11 cellular contexts compared by ENCODE assay signal in the genomic region with DNA sequence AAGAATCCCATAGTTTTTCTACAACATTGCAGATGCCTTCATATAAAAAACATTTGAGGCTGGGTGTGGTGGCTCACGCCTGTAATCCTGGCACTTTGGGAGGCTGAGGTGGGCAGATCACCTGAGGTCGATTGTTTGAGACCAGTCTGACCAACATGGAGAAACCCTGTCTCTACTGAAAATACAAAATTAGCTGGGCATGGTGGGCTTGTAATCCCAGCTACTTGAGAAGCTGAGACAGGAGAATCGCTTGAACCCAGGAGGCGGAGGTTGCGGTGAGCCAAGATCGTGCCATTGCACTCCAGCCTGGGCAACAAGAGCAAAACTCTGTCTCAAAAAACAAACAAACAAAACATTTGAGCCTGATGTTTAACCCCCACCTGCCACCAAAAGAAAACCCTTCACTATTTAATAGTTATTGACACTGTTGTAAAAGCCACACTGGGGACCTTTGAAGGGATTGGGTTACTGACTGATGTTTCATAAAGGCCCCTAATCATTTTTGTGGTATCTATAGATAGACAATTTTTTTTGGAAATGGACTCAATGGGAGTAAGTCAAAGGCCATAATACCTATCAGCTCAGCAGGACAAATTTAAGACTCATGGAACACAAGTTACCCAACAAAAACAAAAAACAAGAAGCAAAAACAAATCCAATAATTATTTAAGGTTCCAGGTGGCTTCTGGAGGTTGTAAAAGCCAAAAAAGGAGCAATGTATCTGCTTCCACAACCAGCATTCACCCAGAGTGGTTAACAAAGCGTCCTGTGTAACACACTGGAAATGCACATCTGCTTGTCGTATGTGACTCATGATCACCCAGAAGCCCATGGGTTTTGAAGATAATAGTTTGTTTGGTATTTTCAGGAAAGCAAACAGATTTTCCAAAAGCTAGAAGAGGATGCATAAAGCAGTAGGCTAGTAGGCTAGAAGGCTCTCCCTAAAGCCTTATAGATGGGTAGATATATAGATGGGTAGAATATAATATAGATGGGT. TPM values are rescaled to one million over a fixed set of nuclear protein-coding genes. Genes with fewer than 3 reads are reported as not detected.
DNase-seq lines count a peak whose midpoint lies in the region; TF ChIP-seq lines count a peak whose summit lies in the region.
"Had no signal": no experiment of that assay in that cellular context is flagged by ENCODE, and none has a peak within 500 bp of the region (broad histone marks: within the 10 kb centered on the region; RNA-seq: fewer than 3 reads in every experiment).

No MANE protein-coding gene starts in this region.

- POLR2A ChIA-PET in activated CD4-positive, alpha-beta memory T cell treated with anti-CD3 and anti-CD28 coated beads, Interleukin-2, amount 10 ng/mL, durations not matched to agents 7 days and 5 days (lab: Charles Lee), result interaction anchor here (1.3 to 3.0 kb wide), 4 partner anchors 11 to 63 kb away, joined by 3 to 15 read pairs (median 5); no protein-coding TSS in a partner anchor

- H3K36me3 Mint-ChIP-seq in activated CD4-positive, alpha-beta memory T cell treated with anti-CD3 and anti-CD28 coated beads, Interleukin-2, amount 10 ng/mL, durations not matched to agents 7 days and 5 days (ENCODE audit: low read depth), result peaks cover 22% of the 10 kb centered on the region
- peaks cover 6% of the 10 kb centered on the region for H3K36me3 Mint-ChIP-seq in progenitor cell of endocrine pancreas (ENCODE audit: insufficient read depth)

- H3K9me3 Mint-ChIP-seq in activated CD4-positive, alpha-beta memory T cell treated with anti-CD3 and anti-CD28 coated beads, Interleukin-2, amount 10 ng/mL, durations not matched to agents 7 days and 5 days, result peaks cover 8% of the 10 kb centered on the region
- peaks cover 4% of the 10 kb centered on the region for H3K9me3 Mint-ChIP-seq in progenitor cell of endocrine pancreas (ENCODE audit: low read depth)

- H3K4me1 Mint-ChIP-seq in activated CD4-positive, alpha-beta memory T cell treated with anti-CD3 and anti-CD28 coated beads, Interleukin-2, amount 10 ng/mL, durations not matched to agents 7 days and 5 days, result peaks cover 65% of the 10 kb centered on the region
- H3K4me1 Mint-ChIP-seq in progenitor cell of endocrine pancreas (ENCODE audit: low read depth), result no peaks in the 10 kb centered on the region

- CTCF ChIA-PET in activated CD4-positive, alpha-beta memory T cell treated with anti-CD3 and anti-CD28 coated beads, Interleukin-2, amount 10 ng/mL, durations not matched to agents 7 days and 5 days (lab: Charles Lee), result interaction anchor here (1.0 to 2.0 kb wide), 4 partner anchors 14 to 105 kb away, joined by 3 to 8 read pairs (median 4); no protein-coding TSS in a partner anchor

- TF ChIP-seq CTCF in foreskin fibroblast (IDR thresholded peaks at IDR 0.05; ENCODE audit: low read depth, low read length) (no peak), progenitor cell of endocrine pancreas (IDR thresholded peaks at IDR 0.05; ENCODE audit: unreplicated experiment) (no peak)

- no peak overlapping the region for H3K4me3 Mint-ChIP-seq in activated CD4-positive, alpha-beta memory T cell treated with anti-CD3 and anti-CD28 coated beads, Interleukin-2, amount 10 ng/mL, durations not matched to agents 7 days and 5 days
- no peak overlapping the region for H3K4me3 Mint-ChIP-seq in progenitor cell of endocrine pancreas (ENCODE audit: low read depth)

- DNase-seq in AG20443 (ENCODE audit: low spot score) (peak; percentile 61), ELR (ENCODE audit: low read depth) (peak; percentile 79), foreskin fibroblast (peak; percentile 74 to 88), HK-2 (ENCODE audit: unreplicated experiment) (no peak), progenitor cell of endocrine pancreas (ENCODE audit: low spot score, unreplicated experiment) (no peak), RKO (ENCODE audit: low spot score) (no peak), NCI-H748 (lab: John Stamatoyannopoulos, UW; ENCODE audit: unreplicated experiment) (no peak)
- no peak for DNase-seq in activated CD4-positive, alpha-beta memory T cell treated with anti-CD3 and anti-CD28 coated beads, Interleukin-2, amount 10 ng/mL, durations not matched to agents 7 days and 5 days
- DNase-seq: DMS153, NCI-H2171, occipital lobe had no signal

- no peak overlapping the region for H3K4me3 ChIP-seq in foreskin fibroblast (ENCODE audit: low read depth in 1 of 2, low read length in 2 of 2)

- H3K27me3 Mint-ChIP-seq in activated CD4-positive, alpha-beta memory T cell treated with anti-CD3 and anti-CD28 coated beads, Interleukin-2, amount 10 ng/mL, durations not matched to agents 7 days and 5 days, result peaks cover 28% of the 10 kb centered on the region
- no peaks in the 10 kb centered on the region for H3K27me3 Mint-ChIP-seq in progenitor cell of endocrine pancreas

- H3K27ac Mint-ChIP-seq in activated CD4-positive, alpha-beta memory T cell treated with anti-CD3 and anti-CD28 coated beads, Interleukin-2, amount 10 ng/mL, durations not matched to agents 7 days and 5 days, result peak overlapping the region; percentile 65
- no peak overlapping the region for H3K27ac Mint-ChIP-seq in progenitor cell of endocrine pancreas

RNA-seq across cellular contexts. Expression of a gene that starts 41.2 kb away (rescaled TPM):
- total RNA-seq in activated CD4-positive, alpha-beta memory T cell treated with anti-CD3 and anti-CD28 coated beads, Interleukin-2, amount 10 ng/mL, durations not matched to agents 7 days and 5 days, result 1 to 10 TPM; 1.9 to 2.2 TPM
- total RNA-seq in progenitor cell of endocrine pancreas, result 10.1 and 15.3 TPM in 2 replicates

Comparison
In these comparisons a context has a peak if more than half of its experiments do, and no peak if none do; other contexts are left out.
1. DNase-seq: peak in AG20443 (single experiment), ELR (single experiment) and foreskin fibroblast (2 of 2); none in activated CD4-positive, alpha-beta memory T cell treated with anti-CD3 and anti-CD28 coated beads, Interleukin-2, amount 10 ng/mL, durations not matched to agents 7 days and 5 days (single experiment), HK-2 (single experiment), progenitor cell of endocrine pancreas (single experiment), RKO (single experiment) and NCI-H748 (single experiment).